Comparison of ENCODE assay signal across 21 cellular contexts in genomic region chr11:127114035-127114434, GRCh38.
"Had no signal": no experiment of that assay in that cellular context is flagged by ENCODE, and none has a peak within 500 bp of the region (broad histone marks: within the 10 kb centered on the region; RNA-seq: fewer than 3 reads in every experiment).

No MANE protein-coding gene starts in this region.

- H3K27ac ChIP-seq: adrenal gland, ascending aorta, colonic mucosa, dorsolateral prefrontal cortex, heart right ventricle, sigmoid colon, thoracic aorta, vagina had no signal

- DNase-seq: activated B cell treated with CpG ODN at 0.5 μM for 24 hours; activated CD4-positive, alpha-beta T cell treated with anti-CD3 and anti-CD28 coated beads for 36 hours; activated CD4-positive, alpha-beta T cell treated with anti-CD3 and anti-CD28 coated beads, Interleukin-2, amount 50 U/mL, for 4 hours; activated CD8-positive, alpha-beta memory T cell treated with anti-CD3 and anti-CD28 coated beads for 24 hours; activated CD8-positive, alpha-beta memory T cell treated with anti-CD3 and anti-CD28 coated beads, Interleukin-2, amount 50 U/mL, for 4 hours; activated naive CD4-positive, alpha-beta T cell; activated T-cell treated with anti-CD3 and anti-CD28 coated beads, Interleukin-2, amount 50 U/mL, for 4 hours; adrenal gland; colonic mucosa; dorsolateral prefrontal cortex; effector memory CD8-positive, alpha-beta T cell; heart right ventricle; islet precursor cell; left colon; nephron progenitor cell; sigmoid colon; stimulated activated CD4-positive, alpha-beta T cell treated with anti-CD3 and anti-CD28 coated beads, Interleukin-4, amount 100 ng/mL, for 1 hour; stimulated activated naive CD4-positive, alpha-beta T cell had no signal
